ENCODE assay signal across 8 cellular contexts in the genomic region with DNA sequence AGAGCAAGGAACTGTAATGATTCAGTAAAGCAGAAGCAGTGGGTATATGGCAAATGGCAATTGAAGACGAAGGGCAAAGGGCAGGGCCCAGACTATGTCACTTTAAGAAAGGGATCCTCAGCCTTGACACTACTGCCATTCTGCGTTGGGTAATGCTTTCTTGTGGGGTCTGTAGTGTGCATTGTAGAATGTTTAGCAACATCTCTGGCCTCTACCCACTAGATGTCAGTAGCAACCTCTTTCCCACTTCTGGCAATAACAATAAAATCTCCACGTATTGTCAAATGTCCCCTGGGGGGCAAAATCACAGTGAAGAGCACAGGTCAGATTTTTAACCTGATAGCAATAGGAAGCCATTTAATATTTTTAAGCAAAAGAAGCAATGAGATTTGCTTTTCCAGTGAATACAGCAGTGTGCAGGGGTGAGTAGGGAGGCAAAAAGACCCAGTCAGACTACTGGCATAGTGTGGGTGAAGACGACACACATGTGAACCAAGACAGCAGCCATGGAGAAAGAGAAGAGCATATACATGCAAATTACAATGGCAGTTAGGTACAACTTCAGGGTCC.
DNase-seq lines count a peak whose midpoint lies in the region; TF ChIP-seq lines count a peak whose summit lies in the region.

No MANE protein-coding gene starts in this region.

- intact Hi-C loops in activated CD4-positive, alpha-beta T cell treated with anti-CD3 and anti-CD28 coated beads, Interleukin-2, amount 10 ng/mL, durations not matched to agents 24 days and 14 days (cut with micrococcal nuclease): no loop called here
- intact Hi-C loops in OCI-LY7 (cut with micrococcal nuclease; ENCODE audit: unreplicated experiment): no loop called here

- CTCF ChIA-PET in activated CD4-positive, alpha-beta T cell treated with anti-CD3 and anti-CD28 coated beads, Interleukin-2, amount 10 ng/mL, durations not matched to agents 7 days and 5 days (lab: Charles Lee): no interaction called here
- CTCF ChIA-PET in OCI-LY7 (lab: Charles Lee; ENCODE audit: unreplicated experiment): no interaction called here

- no peak overlapping the region for H3K27ac ChIP-seq in OCI-LY7 (ENCODE audit: low read depth, low read length, poor library complexity, severe bottlenecking)

- no peak overlapping the region for H3K27ac Mint-ChIP-seq in activated CD4-positive, alpha-beta T cell treated with anti-CD3 and anti-CD28 coated beads, Interleukin-2, amount 10 ng/mL, durations not matched to agents 7 days and 5 days
- H3K27ac Mint-ChIP-seq in activated CD4-positive, alpha-beta T cell treated with anti-CD3 and anti-CD28 coated beads, Interleukin-2, amount 10 ng/mL, durations not matched to agents 24 days and 14 days: no peak overlapping the region
- H3K27ac Mint-ChIP-seq in type B pancreatic cell: no peak overlapping the region

- no TSS peak for BruUV-seq in OCI-LY7 (replicated peaks; lab: Mats Ljungman, UMichigan)

- no peaks in the 10 kb centered on the region for H3K9me2 ChIP-seq in OCI-LY7 (ENCODE audit: insufficient read depth, low read length)

- H3K4me1 ChIP-seq in OCI-LY7 (ENCODE audit: insufficient read depth, low read length, poor library complexity, severe bottlenecking): peaks cover 7% of the 10 kb centered on the region

- no peaks in the 10 kb centered on the region for H3K27me3 Mint-ChIP-seq in activated CD4-positive, alpha-beta T cell treated with anti-CD3 and anti-CD28 coated beads, Interleukin-2, amount 10 ng/mL, durations not matched to agents 7 days and 5 days
- H3K27me3 Mint-ChIP-seq in activated CD4-positive, alpha-beta T cell treated with anti-CD3 and anti-CD28 coated beads, Interleukin-2, amount 10 ng/mL, durations not matched to agents 24 days and 14 days: no peaks in the 10 kb centered on the region
- H3K27me3 Mint-ChIP-seq in type B pancreatic cell: no peaks in the 10 kb centered on the region

- H4K20me1 ChIP-seq in OCI-LY7 (ENCODE audit: insufficient read depth, low read length): no peaks in the 10 kb centered on the region

- no peak overlapping the region for H2AFZ ChIP-seq in OCI-LY7 (ENCODE audit: low read length)

- no peak overlapping the region for H3K4me3 Mint-ChIP-seq in activated CD4-positive, alpha-beta T cell treated with anti-CD3 and anti-CD28 coated beads, Interleukin-2, amount 10 ng/mL, durations not matched to agents 7 days and 5 days
- no peak overlapping the region for H3K4me3 Mint-ChIP-seq in activated CD4-positive, alpha-beta T cell treated with anti-CD3 and anti-CD28 coated beads, Interleukin-2, amount 10 ng/mL, durations not matched to agents 24 days and 14 days
- no peak overlapping the region for H3K4me3 Mint-ChIP-seq in type B pancreatic cell

- no peaks in the 10 kb centered on the region for H3K4me1 Mint-ChIP-seq in activated CD4-positive, alpha-beta T cell treated with anti-CD3 and anti-CD28 coated beads, Interleukin-2, amount 10 ng/mL, durations not matched to agents 7 days and 5 days
- H3K4me1 Mint-ChIP-seq in activated CD4-positive, alpha-beta T cell treated with anti-CD3 and anti-CD28 coated beads, Interleukin-2, amount 10 ng/mL, durations not matched to agents 24 days and 14 days: no peaks in the 10 kb centered on the region
- H3K4me1 Mint-ChIP-seq in type B pancreatic cell (ENCODE audit: unreplicated experiment): peaks cover 10% of the 10 kb centered on the region

- H3K9me3 Mint-ChIP-seq in activated CD4-positive, alpha-beta T cell treated with anti-CD3 and anti-CD28 coated beads, Interleukin-2, amount 10 ng/mL, durations not matched to agents 7 days and 5 days: no peaks in the 10 kb centered on the region
- no peaks in the 10 kb centered on the region for H3K9me3 Mint-ChIP-seq in activated CD4-positive, alpha-beta T cell treated with anti-CD3 and anti-CD28 coated beads, Interleukin-2, amount 10 ng/mL, durations not matched to agents 24 days and 14 days
- H3K9me3 Mint-ChIP-seq in type B pancreatic cell: peaks cover 8% of the 10 kb centered on the region

- DNase-seq in activated CD4-positive, alpha-beta T cell treated with anti-CD3 and anti-CD28 coated beads, Interleukin-2, amount 10 ng/mL, durations not matched to agents 7 days and 5 days: peak; percentile 42
- no peak for DNase-seq in activated CD4-positive, alpha-beta T cell treated with anti-CD3 and anti-CD28 coated beads, Interleukin-2, amount 10 ng/mL, durations not matched to agents 24 days and 14 days
- DNase-seq in OCI-LY7 (ENCODE audit: low spot score) (peak; percentile 45), fibroblast of villous mesenchyme (ENCODE audit: low read depth) (peak; percentile 32), type B pancreatic cell (ENCODE audit: extremely low spot score, unreplicated experiment) (no peak), DMS79 treated with DMSO at 0.1 percent for 48 hours (lab: John Stamatoyannopoulos, UW) (no peak), amniotic stem cell (lab: John Stamatoyannopoulos, UW) (no peak)
- no peak for DNase-seq in NK-92 treated with Interleukin-12 subunit alpha and Interleukin-12 subunit beta, amount 100 ng/mL, for 24 hours (lab: John Stamatoyannopoulos, UW)

- peaks cover 15% of the 10 kb centered on the region for H3K36me3 Mint-ChIP-seq in activated CD4-positive, alpha-beta T cell treated with anti-CD3 and anti-CD28 coated beads, Interleukin-2, amount 10 ng/mL, durations not matched to agents 7 days and 5 days (ENCODE audit: low read depth)
- H3K36me3 Mint-ChIP-seq in activated CD4-positive, alpha-beta T cell treated with anti-CD3 and anti-CD28 coated beads, Interleukin-2, amount 10 ng/mL, durations not matched to agents 24 days and 14 days (ENCODE audit: low read depth): peaks cover 30% of the 10 kb centered on the region
- peaks cover 21% of the 10 kb centered on the region for H3K36me3 Mint-ChIP-seq in type B pancreatic cell

- H3K9me3 ChIP-seq in OCI-LY7 (ENCODE audit: low read length): no peaks in the 10 kb centered on the region

- TF ChIP-seq CTCF in OCI-LY7 (conservative IDR thresholded peaks at IDR 0.05; ENCODE audit: low read length) (peak; percentile 75), fibroblast of villous mesenchyme (IDR thresholded peaks at IDR 0.05; ENCODE audit: insufficient read depth, low read depth, low read length) (peak; percentile 55), type B pancreatic cell (conservative IDR thresholded peaks at IDR 0.05) (peak; percentile 70)

- H3K36me3 ChIP-seq in OCI-LY7 (ENCODE audit: insufficient read depth, low read length): peaks cover 11% of the 10 kb centered on the region

- no peak overlapping the region for H3K4me3 ChIP-seq in OCI-LY7 (ENCODE audit: low read depth, low read length, poor library complexity, severe bottlenecking)
- no peak overlapping the region for H3K4me3 ChIP-seq in fibroblast of villous mesenchyme (ENCODE audit: low read depth, low read length)

- POLR2A ChIA-PET in activated CD4-positive, alpha-beta T cell treated with anti-CD3 and anti-CD28 coated beads, Interleukin-2, amount 10 ng/mL, durations not matched to agents 7 days and 5 days (lab: Charles Lee): no interaction called here
- POLR2A ChIA-PET in OCI-LY7 (lab: Charles Lee): interaction anchor here (1.0 kb wide), 1 partner anchor 131 kb away, joined by 3 read pairs; no protein-coding TSS in a partner anchor

- H3K4me2 ChIP-seq in OCI-LY7 (ENCODE audit: low read length): no peak overlapping the region

- H3K79me2 ChIP-seq in OCI-LY7 (ENCODE audit: insufficient read depth, low read depth, low read length): no peaks in the 10 kb centered on the region

Comparison
In these comparisons a context has a peak if more than half of its experiments do, and no peak if none do; other contexts are left out.
1. DNase-seq: peak in activated CD4-positive, alpha-beta T cell treated with anti-CD3 and anti-CD28 coated beads, Interleukin-2, amount 10 ng/mL, durations not matched to agents 7 days and 5 days (single experiment), OCI-LY7 (single experiment) and fibroblast of villous mesenchyme (single experiment); none in activated CD4-positive, alpha-beta T cell treated with anti-CD3 and anti-CD28 coated beads, Interleukin-2, amount 10 ng/mL, durations not matched to agents 24 days and 14 days (single experiment), type B pancreatic cell (single experiment), DMS79 treated with DMSO at 0.1 percent for 48 hours (single experiment), amniotic stem cell (single experiment) and NK-92 treated with Interleukin-12 subunit alpha and Interleukin-12 subunit beta, amount 100 ng/mL, for 24 hours (single experiment).
2. Peak in every context shown above with its lines, with median percentiles within 50 percentile points of each other: CTCF ChIP-seq.